1 cellular context compared by ENCODE assay signal in the genomic region with DNA sequence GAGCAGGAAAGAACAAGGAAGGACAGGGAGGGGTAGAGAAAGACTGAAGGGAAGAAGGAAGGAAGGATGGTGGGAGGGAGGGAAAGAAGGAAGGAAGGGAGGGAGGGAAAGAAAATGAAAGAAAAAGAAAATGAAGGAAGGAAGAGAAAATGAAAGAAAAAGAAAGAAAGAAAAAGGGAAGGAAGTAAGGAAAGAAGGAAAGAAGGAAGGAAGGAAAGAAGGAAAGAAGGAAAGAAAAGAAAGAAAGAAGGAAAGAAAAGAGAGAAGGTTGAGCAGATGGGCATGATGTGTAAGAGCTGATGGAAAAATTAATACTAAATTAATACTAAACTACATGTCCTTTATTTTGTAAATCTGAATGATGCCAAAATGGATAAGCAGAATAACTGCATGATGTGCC.
TF ChIP-seq lines count a peak whose summit lies in the region.

No MANE protein-coding gene starts in this region.

TF ChIP-seq in A549, 52 proteins besides CTCF, POLR2A, EP300 and RAD21 (continued from another document):
- TF ChIP-seq ELK1 (IDR thresholded peaks at IDR 0.05; ENCODE audit: low read depth, low read length) (no peak), NFE2L2 (conservative IDR thresholded peaks at IDR 0.05; ENCODE audit: low read length) (no peak)
